Comparison of ENCODE assay signal across 9 cellular contexts in genomic region chr6:106128981-106129761, GRCh38. TPM values are rescaled to one million over a fixed set of nuclear protein-coding genes. Genes with fewer than 3 reads are reported as not detected.
DNase-seq lines count a peak whose midpoint lies in the region; FAIRE-seq and TF ChIP-seq lines count a peak whose summit lies in the region.
"Had no signal": no experiment of that assay in that cellular context is flagged by ENCODE, and none has a peak within 500 bp of the region (broad histone marks: within the 10 kb centered on the region; RNA-seq: fewer than 3 reads in every experiment).

No MANE protein-coding gene starts in this region.

- no peak for FAIRE-seq in H54 (lab: Jason Lieb, UNC)

- TF ChIP-seq CTCF in fibroblast of pulmonary artery (IDR thresholded peaks at IDR 0.05; ENCODE audit: low read length, missing control alignments) (no peak), GM10266 (IDR thresholded peaks at IDR 0.05; ENCODE audit: control insufficient read depth, insufficient read depth, low read depth, missing control alignments) (no peak)

- H3K4me3 ChIP-seq in fibroblast of pulmonary artery (replicated peaks; ENCODE audit: low read depth, low read length): no peak overlapping the region

- TF ChIP-seq POLR2A in H54 (IDR thresholded peaks at IDR 0.05; ENCODE audit: low read depth, low read length): no peak

- DNase-seq in SIG-M5 treated with dmso at 0.1 percent for 504 hours (lab: John Stamatoyannopoulos, UW; ENCODE audit: unreplicated experiment) (peak; percentile 54), SIG-M5 (lab: John Stamatoyannopoulos, UW) (no peak), RPMI7951 (ENCODE audit: low read depth) (peak; percentile 84), fibroblast of pulmonary artery (ENCODE audit: low read depth) (peak; percentile 68), GM10266 (ENCODE audit: extremely low spot score) (no peak), H54 (ENCODE audit: insufficient read length, low spot score) (no peak), cerebellar nuclear complex (lab: John Stamatoyannopoulos, UW) (no peak), GDM1 (lab: John Stamatoyannopoulos, UW) (no peak)
- DNase-seq: Kasumi-1 had no signal

RNA-seq across cellular contexts. Expression of gene PRDM1, which starts 43.0 kb away (rescaled TPM):
- 4.7 TPM in 2 replicates for total RNA-seq in RPMI7951 (2014; rRNA removed; shearing (Covaris generic))

Comparison
In these comparisons a context has a peak if more than half of its experiments do, and no peak if none do; other contexts are left out.
1. DNase-seq: peak in SIG-M5 treated with dmso at 0.1 percent for 504 hours (single experiment), RPMI7951 (single experiment) and fibroblast of pulmonary artery (single experiment); none in SIG-M5 (single experiment), GM10266 (single experiment), H54 (single experiment), cerebellar nuclear complex (0 of 2) and GDM1 (single experiment).